ENCODE assay signal across 1 cellular context in the genomic region with DNA sequence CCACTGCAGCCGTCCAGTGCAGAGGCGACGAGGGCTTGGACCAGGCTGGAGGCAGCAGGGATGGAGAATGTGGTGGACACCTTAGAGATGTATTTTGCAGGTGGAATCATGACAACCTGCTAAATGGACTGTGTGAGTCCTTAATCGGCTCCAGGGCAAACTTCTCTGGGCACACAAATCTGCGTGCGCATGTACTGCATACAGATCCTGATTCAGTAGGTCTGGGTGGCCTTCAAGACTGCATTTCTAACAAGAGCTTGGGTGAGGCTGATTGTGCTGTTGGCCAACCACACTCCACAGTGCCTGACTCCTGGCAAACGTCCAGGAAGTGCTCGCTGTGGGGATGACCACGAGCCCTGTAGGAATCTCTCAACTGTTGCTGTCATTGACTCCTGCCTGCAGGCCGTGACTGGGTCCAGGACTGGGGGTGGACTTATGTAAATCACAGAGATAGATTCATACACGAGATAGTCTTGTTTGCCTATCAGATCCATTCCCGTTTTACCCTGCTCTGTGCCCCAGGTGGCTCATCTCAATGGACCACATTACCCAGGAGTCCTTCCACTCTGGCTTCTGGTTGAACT.
TF ChIP-seq lines count a peak whose summit lies in the region.

No MANE protein-coding gene starts in this region.

TF ChIP-seq in HEK293, 187 proteins besides CTCF, POLR2A, EP300 and RAD21 (continued from another document):
- TF ChIP-seq, protein P1, sequence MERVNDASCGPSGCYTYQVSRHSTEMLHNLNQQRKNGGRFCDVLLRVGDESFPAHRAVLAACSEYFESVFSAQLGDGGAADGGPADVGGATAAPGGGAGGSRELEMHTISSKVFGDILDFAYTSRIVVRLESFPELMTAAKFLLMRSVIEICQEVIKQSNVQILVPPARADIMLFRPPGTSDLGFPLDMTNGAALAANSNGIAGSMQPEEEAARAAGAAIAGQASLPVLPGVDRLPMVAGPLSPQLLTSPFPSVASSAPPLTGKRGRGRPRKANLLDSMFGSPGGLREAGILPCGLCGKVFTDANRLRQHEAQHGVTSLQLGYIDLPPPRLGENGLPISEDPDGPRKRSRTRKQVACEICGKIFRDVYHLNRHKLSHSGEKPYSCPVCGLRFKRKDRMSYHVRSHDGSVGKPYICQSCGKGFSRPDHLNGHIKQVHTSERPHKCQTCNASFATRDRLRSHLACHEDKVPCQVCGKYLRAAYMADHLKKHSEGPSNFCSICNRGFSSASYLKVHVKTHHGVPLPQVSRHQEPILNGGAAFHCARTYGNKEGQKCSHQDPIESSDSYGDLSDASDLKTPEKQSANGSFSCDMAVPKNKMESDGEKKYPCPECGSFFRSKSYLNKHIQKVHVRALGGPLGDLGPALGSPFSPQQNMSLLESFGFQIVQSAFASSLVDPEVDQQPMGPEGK (tag by site-specific recombination; IDR thresholded peaks at IDR 0.05) = no peak
